10 cellular contexts compared by ENCODE assay signal in the genomic region with DNA sequence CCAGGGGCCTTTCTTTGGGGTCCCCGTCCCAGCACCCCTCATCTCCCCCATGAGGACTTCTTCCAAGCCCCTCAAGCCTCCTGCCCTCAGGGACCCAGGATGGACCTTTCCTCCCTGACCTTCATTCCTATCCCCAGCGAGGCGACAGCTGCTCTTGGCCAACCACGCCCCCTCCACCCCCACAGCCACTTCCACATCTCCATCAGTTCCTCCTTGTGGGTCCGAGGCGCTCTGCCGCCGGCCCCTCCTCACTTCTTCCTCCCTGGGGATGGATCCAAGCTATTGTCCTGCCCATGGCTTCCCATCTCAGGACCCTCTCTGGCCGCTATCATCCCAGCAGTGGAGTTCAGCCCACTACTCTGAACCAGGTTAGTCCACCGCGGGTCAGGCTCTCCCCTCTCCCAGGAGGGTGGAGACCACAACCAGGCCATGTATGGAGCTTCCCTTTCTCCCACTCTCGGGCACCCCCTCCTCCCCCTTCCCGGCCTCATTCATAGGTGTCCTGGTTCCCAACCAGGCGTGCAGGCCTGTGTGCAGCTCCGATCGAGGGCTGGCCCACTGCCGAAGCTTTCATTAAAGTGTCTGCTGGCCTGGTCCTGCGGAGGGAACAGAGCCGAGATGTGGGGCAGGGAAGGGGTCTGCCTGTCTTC. TPM values are rescaled to one million over a fixed set of nuclear protein-coding genes. Genes with fewer than 3 reads are reported as not detected.
DNase-seq lines count a peak whose midpoint lies in the region; ATAC-seq, FAIRE-seq and TF ChIP-seq lines count a peak whose summit lies in the region.
"Had no signal": no experiment of that assay in that cellular context is flagged by ENCODE, and none has a peak within 500 bp of the region (broad histone marks: within the 10 kb centered on the region; RNA-seq: fewer than 3 reads in every experiment).

No MANE protein-coding gene starts in this region.

- intact Hi-C loops in MCF 10A (cut with micrococcal nuclease) (no loop called here), mammary epithelial cell (cut with micrococcal nuclease) (loop anchor here (5.0 kb wide), 1 partner anchor 77 kb away; no protein-coding TSS in a partner anchor), mucosa of descending colon (cut with DNase I, micrococcal nuclease) (loop anchor here (5.0 to 10.0 kb wide), 2 partner anchors 102 to 110 kb away; partner anchors contain the start of gene PRKRIP1 (in 1 of the 2))

- H2AFZ ChIP-seq in mammary epithelial cell (ENCODE audit: low read depth, low read length) (no peak overlapping the region), astrocyte (ENCODE audit: low read depth, low read length) (no peak overlapping the region)

- in situ Hi-C loops in mammary epithelial cell (cut with MboI; ENCODE audit: low sequenced_read_pairs in 2 of 2): loop anchor here (5.0 kb wide), 1 partner anchor 107 kb away; no protein-coding TSS in a partner anchor

- no peaks in the 10 kb centered on the region for H3K79me2 ChIP-seq in mammary epithelial cell (ENCODE audit: insufficient read depth, low read length)
- no peaks in the 10 kb centered on the region for H3K79me2 ChIP-seq in astrocyte (ENCODE audit: insufficient read depth, low read length)

- H4K20me1 ChIP-seq in mammary epithelial cell (ENCODE audit: insufficient read depth, low read length) (no peaks in the 10 kb centered on the region), astrocyte (ENCODE audit: insufficient read depth, low read length) (peaks cover 20% of the 10 kb centered on the region)

- CTCF ChIA-PET in MCF 10A (lab: Yijun Ruan, JAX): interaction anchor here (0.5 to 0.9 kb wide), 4 partner anchors 102 to 743 kb away, joined by 3 to 4 read pairs (median 3); no protein-coding TSS in a partner anchor
- CTCF ChIA-PET in mammary epithelial cell (lab: Charles Lee; ENCODE audit: low non-redundant PET): no interaction called here

- H3K36me3 ChIP-seq in mammary epithelial cell (ENCODE audit: insufficient read depth, low read length): no peaks in the 10 kb centered on the region
- no peaks in the 10 kb centered on the region for H3K36me3 ChIP-seq in astrocyte (ENCODE audit: insufficient read depth, low read length)
- H3K36me3 ChIP-seq in mucosa of descending colon (ENCODE audit: low read depth): no peaks in the 10 kb centered on the region

- H3K27ac ChIP-seq in mammary epithelial cell (ENCODE audit: insufficient read depth, low read depth, low read length) (no peak overlapping the region), astrocyte (ENCODE audit: low read depth, low read length) (no peak overlapping the region)

- H3K4me2 ChIP-seq in mammary epithelial cell (ENCODE audit: insufficient read depth, low read depth, low read length) (no peak overlapping the region), astrocyte (ENCODE audit: low read length) (no peak overlapping the region)

- H3K36me3 Mint-ChIP-seq in MCF 10A (ENCODE audit: insufficient read depth, unreplicated experiment) (no peaks in the 10 kb centered on the region), astrocyte (ENCODE audit: low read depth, unreplicated experiment) (no peaks in the 10 kb centered on the region)

- H3K9ac ChIP-seq in mammary epithelial cell (ENCODE audit: insufficient read depth, low read length) (no peak overlapping the region), astrocyte (ENCODE audit: low read length) (no peak overlapping the region)

- H3K27me3 ChIP-seq in mammary epithelial cell (ENCODE audit: insufficient read depth, low read length) (no peaks in the 10 kb centered on the region), astrocyte (ENCODE audit: insufficient read depth, low read length) (no peaks in the 10 kb centered on the region)

- H3K4me3 Mint-ChIP-seq in MCF 10A (ENCODE audit: unreplicated experiment): peak overlapping the region; percentile 50
- peak overlapping the region; percentile 60 for H3K4me3 Mint-ChIP-seq in astrocyte (ENCODE audit: unreplicated experiment)

- H3K27me3 Mint-ChIP-seq in MCF 10A (ENCODE audit: insufficient read depth, unreplicated experiment) (no peaks in the 10 kb centered on the region), astrocyte (ENCODE audit: low read depth, unreplicated experiment) (peaks cover 13% of the 10 kb centered on the region)

- ATAC-seq in mucosa of descending colon: no peak
- ATAC-seq in GM18498 (IDR thresholded peaks at IDR 0.05; ENCODE audit: unreplicated experiment): no peak

- BruUV-seq in MCF 10A (replicated peaks; lab: Mats Ljungman, UMichigan) (no TSS peak), mammary epithelial cell (replicated peaks; lab: Mats Ljungman, UMichigan) (no TSS peak)

- H3K4me1 ChIP-seq in mammary epithelial cell (ENCODE audit: insufficient read depth, low read length) (peaks cover 12% of the 10 kb centered on the region), astrocyte (ENCODE audit: insufficient read depth, low read length) (peaks cover 20% of the 10 kb centered on the region), mucosa of descending colon (ENCODE audit: low read depth) (peaks cover 21% of the 10 kb centered on the region)

- dilution Hi-C loops in mammary epithelial cell (cut with HindIII; ENCODE audit: low sequenced_read_pairs): loop anchor here (5.0 kb wide), 1 partner anchor 112 kb away; the partner anchor contains the start of gene PRKRIP1

- 93% methylated on average over 9 of the region's 19 CpGs for WGBS in mammary epithelial cell (ENCODE audit: low coverage, missing lambda C conversion rate)

- POLR2A ChIA-PET in MCF 10A (lab: Yijun Ruan, JAX): no interaction called here

- H3K27ac Mint-ChIP-seq in MCF 10A (ENCODE audit: low read depth, unreplicated experiment) (no peak overlapping the region), astrocyte (ENCODE audit: unreplicated experiment) (peak overlapping the region; percentile 69)

- no peaks in the 10 kb centered on the region for H3K9me3 ChIP-seq in mammary epithelial cell (replicated peaks; ENCODE audit: insufficient read depth, low read length)
- H3K9me3 ChIP-seq in astrocyte (ENCODE audit: insufficient read depth, low read depth, low read length): no peaks in the 10 kb centered on the region
- no peaks in the 10 kb centered on the region for H3K9me3 ChIP-seq in mucosa of descending colon

- H3K9me3 Mint-ChIP-seq in MCF 10A (ENCODE audit: unreplicated experiment): no peaks in the 10 kb centered on the region
- no peaks in the 10 kb centered on the region for H3K9me3 Mint-ChIP-seq in astrocyte (ENCODE audit: unreplicated experiment)

- FAIRE-seq in astrocyte (lab: Jason Lieb, UNC): no peak

- no peak for TF ChIP-seq CTCF in MCF 10A (IDR thresholded peaks at IDR 0.05; ENCODE audit: unreplicated experiment)
- TF ChIP-seq CTCF in mammary epithelial cell (conservative IDR thresholded peaks at IDR 0.05 in 1 of 2, IDR thresholded peaks at IDR 0.05 in 1 of 2; ENCODE audit: extremely low read depth in 1 of 2, insufficient read depth in 1 of 2, low read depth in 1 of 2, low read length in 2 of 2): no peak
- no peak for TF ChIP-seq CTCF in astrocyte (IDR thresholded peaks at IDR 0.05; ENCODE audit: insufficient read depth, low read depth, low read length)
- TF ChIP-seq CTCF in mucosa of descending colon (IDR thresholded peaks at IDR 0.05): no peak

- DNase-seq in MCF 10A (ENCODE audit: unreplicated experiment) (no peak), mammary epithelial cell (no peak), astrocyte (ENCODE audit: low read depth) (no peak), mucosa of descending colon (peak; percentile 46 to 83 (median 59)), amniotic stem cell (lab: John Stamatoyannopoulos, UW) (no peak)
- DNase-seq in activated CD8-positive, alpha-beta memory T cell treated with anti-CD3 and anti-CD28 coated beads, Interleukin-2, amount 50 U/mL, for 4 hours: no peak
- no peak for DNase-seq in NK-92 treated with Interleukin-12 subunit alpha and Interleukin-12 subunit beta, amount 100 ng/mL, for 24 hours (lab: John Stamatoyannopoulos, UW)
- DNase-seq: GOT3, NCI-H1105 treated with DMSO at 0.1 percent for 48 hours had no signal

- peaks cover 6% of the 10 kb centered on the region for H3K4me1 Mint-ChIP-seq in MCF 10A (ENCODE audit: insufficient read depth, unreplicated experiment)
- H3K4me1 Mint-ChIP-seq in astrocyte (ENCODE audit: low read depth, unreplicated experiment): no peaks in the 10 kb centered on the region

- H3K4me3 ChIP-seq in mammary epithelial cell (replicated peaks in 1 of 3; ENCODE audit: insufficient read depth in 1 of 3, low read depth in 2 of 3, low read length in 3 of 3) (no peak overlapping the region), astrocyte (ENCODE audit: insufficient read depth, low read depth, low read length) (no peak overlapping the region), mucosa of descending colon (no peak overlapping the region)

RNA-seq across cellular contexts. Expression of gene SH2B2, which starts 1.7 kb away (rescaled TPM):
- total RNA-seq in MCF 10A (2022): 1.4 and 2.4 TPM in 2 replicates
- 1 to 10 TPM; 3.0 to 3.4 TPM for total RNA-seq in mammary epithelial cell
- polyA plus RNA-seq in mammary epithelial cell: 1.3 TPM
- not detected for polyA minus RNA-seq in mammary epithelial cell
- 3.4 and 5.6 TPM in 2 replicates for total RNA-seq in astrocyte
- total RNA-seq in mucosa of descending colon: 1 to 10 TPM; 2.3 to 3.7 (median 2.7) TPM

Comparison
In these comparisons a context has a peak if more than half of its experiments do, and no peak if none do; other contexts are left out.
1. DNase-seq: peak in mucosa of descending colon (3 of 3); none in MCF 10A (single experiment), mammary epithelial cell (single experiment), astrocyte (single experiment), amniotic stem cell (single experiment), activated CD8-positive, alpha-beta memory T cell treated with anti-CD3 and anti-CD28 coated beads, Interleukin-2, amount 50 U/mL, for 4 hours (single experiment) and NK-92 treated with Interleukin-12 subunit alpha and Interleukin-12 subunit beta, amount 100 ng/mL, for 24 hours (single experiment).